Comparison of ENCODE assay signal across 1 cellular context in genomic region chr13:109964164-109964563, GRCh38.
TF ChIP-seq lines count a peak whose summit lies in the region.

No MANE protein-coding gene starts in this region.

TF ChIP-seq in IMR-90, 13 proteins besides CTCF, POLR2A, EP300 and RAD21:
- TF ChIP-seq SMC3 (IDR thresholded peaks at IDR 0.05; ENCODE audit: low read depth, low read length), result no peak
